In genomic region chr21:42684109-42684916, GRCh38 we compare ENCODE assay signal across 9 cellular contexts. TPM values are rescaled to one million over a fixed set of nuclear protein-coding genes. Genes with fewer than 3 reads are reported as not detected.
DNase-seq lines count a peak whose midpoint lies in the region; ATAC-seq and TF ChIP-seq lines count a peak whose summit lies in the region.
"Had no signal": no experiment of that assay in that cellular context is flagged by ENCODE, and none has a peak within 500 bp of the region (broad histone marks: within the 10 kb centered on the region; RNA-seq: fewer than 3 reads in every experiment).

No MANE protein-coding gene starts in this region.

- H2BK5ac ChIP-seq in H9 (ENCODE audit: insufficient read length, low read length), result no peak overlapping the region

- WGBS in H9 (ENCODE audit: extremely low coverage, insufficient read length, low lambda C conversion rate), result no CpG with 5 or more reads among the region's 22 CpGs

- H3K4me3 ChIP-seq in ACC112 (ENCODE audit: low read depth, low read length) (peak overlapping the region; percentile 84), mucosa of descending colon (no peak overlapping the region)

- no peak overlapping the region for H3K23ac ChIP-seq in H9 (ENCODE audit: insufficient read length, low read depth, low read length)

- peak overlapping the region in 1 of 3 experiments; percentile 88; a peak in 2 of 7 replicates for H3K27ac Mint-ChIP-seq in H9

- H3K36me3 Mint-ChIP-seq in H9 (ENCODE audit: insufficient read depth in 1 of 3, low read depth in 3 of 3), result peaks cover 21 to 43% (median 28%) of the 10 kb centered on the region in 3 experiments

- H3K4ac ChIP-seq in H9 (ENCODE audit: low read depth, low read length), result no peak overlapping the region

- H2BK12ac ChIP-seq in H9 (ENCODE audit: insufficient read length, low read depth, low read length), result no peak overlapping the region

- H3K79me2 ChIP-seq in ACC112 (ENCODE audit: control insufficient read depth, insufficient read depth, low read length, unreplicated experiment) (no peaks in the 10 kb centered on the region), H9 (ENCODE audit: insufficient read depth, low read length) (no peaks in the 10 kb centered on the region)

- H3K18ac ChIP-seq in H9 (ENCODE audit: insufficient read length, low read depth, low read length), result no peak overlapping the region

- H3K27me3 ChIP-seq in ACC112 (ENCODE audit: insufficient read depth, low read length) (peaks cover 21% of the 10 kb centered on the region), H9 (ENCODE audit: insufficient read depth, low read length) (no peaks in the 10 kb centered on the region)

- no peaks in the 10 kb centered on the region for H3K9me3 Mint-ChIP-seq in H9

- no peak overlapping the region for H2BK15ac ChIP-seq in H9 (ENCODE audit: low read depth, low read length)

- peak; percentile 43 for DNase-seq in MV-4-11 (lab: John Stamatoyannopoulos, UW)
- peak; percentile 13 for DNase-seq in activated T-cell treated with anti-CD3 and anti-CD28 coated beads for 24 hours (ENCODE audit: low read depth)
- peak in 1 of 3 donors; percentile 54 for DNase-seq in mucosa of descending colon
- no peak for DNase-seq in H9
- DNase-seq: left ventricle myocardium inferior had no signal

- no peak overlapping the region for H3K14ac ChIP-seq in H9 (ENCODE audit: insufficient read depth, low read length)

- no peak overlapping the region for H4K91ac ChIP-seq in H9 (ENCODE audit: insufficient read length, low read depth, low read length)

- peak overlapping the region; percentile 31; the same call in 1 of the 2 replicates for H3K27ac ChIP-seq in ACC112 (ENCODE audit: low read depth, low read length)
- no peak overlapping the region for H3K27ac ChIP-seq in H9 (ENCODE audit: insufficient read length, low read depth, low read length)
- H3K27ac ChIP-seq: left ventricle myocardium inferior had no signal

- H2AK5ac ChIP-seq in H9 (ENCODE audit: insufficient read length, low read length), result no peak overlapping the region

- H3K4me2 ChIP-seq in H9 (ENCODE audit: insufficient read depth, insufficient read length, low read length), result no peak overlapping the region

- H3K23me2 ChIP-seq in H9 (ENCODE audit: insufficient read length, low read depth, low read length, poor library complexity, severe bottlenecking), result no peaks in the 10 kb centered on the region

- ATAC-seq in mucosa of descending colon (peak; percentile 41), GM18907 (IDR thresholded peaks at IDR 0.05; ENCODE audit: unreplicated experiment) (no peak), GM18909 (IDR thresholded peaks at IDR 0.05; ENCODE audit: poor library complexity, unreplicated experiment) (no peak), GM21515 (IDR thresholded peaks at IDR 0.05; ENCODE audit: unreplicated experiment) (no peak)

- intact Hi-C loops in mucosa of descending colon (cut with DNase I, micrococcal nuclease), result no loop called here

- H2AFZ ChIP-seq in ACC112 (ENCODE audit: low read length, unreplicated experiment) (no peak overlapping the region), H9 (ENCODE audit: low read length) (no peak overlapping the region)

- H3T11ph ChIP-seq in H9 (ENCODE audit: low read length), result no peak overlapping the region

- H3K4me1 ChIP-seq in ACC112 (ENCODE audit: control insufficient read depth, insufficient read depth, low read length, unreplicated experiment) (peaks cover 10% of the 10 kb centered on the region), mucosa of descending colon (ENCODE audit: low read depth) (no peaks in the 10 kb centered on the region), H9 (ENCODE audit: insufficient read depth, low read length) (no peaks in the 10 kb centered on the region)

- H3K36me3 ChIP-seq in ACC112 (ENCODE audit: insufficient read depth, low read length) (no peaks in the 10 kb centered on the region), mucosa of descending colon (ENCODE audit: low read depth) (no peaks in the 10 kb centered on the region)
- H3K36me3 ChIP-seq: left ventricle myocardium inferior had no signal

- H3K79me1 ChIP-seq in H9 (ENCODE audit: insufficient read depth, low read depth, low read length, poor library complexity, severe bottlenecking), result no peaks in the 10 kb centered on the region

- no peak overlapping the region for H3K9ac ChIP-seq in H9 (ENCODE audit: extremely low read depth, insufficient read length, low read length)

- H3K4me3 Mint-ChIP-seq in H9, result no peak overlapping the region

- H4K8ac ChIP-seq in H9 (replicated peaks; ENCODE audit: insufficient read length, low read depth, low read length), result no peak overlapping the region

- no peak overlapping the region for H3K56ac ChIP-seq in H9 (ENCODE audit: insufficient read length, low read depth, low read length)

- TF ChIP-seq CTCF in mucosa of descending colon (IDR thresholded peaks at IDR 0.05) (no peak), H9 (conservative IDR thresholded peaks at IDR 0.05) (no peak)

- no peak overlapping the region for H2BK120ac ChIP-seq in H9 (ENCODE audit: low read depth, low read length, poor library complexity, severe bottlenecking)

- H3K9me3 ChIP-seq in mucosa of descending colon (no peaks in the 10 kb centered on the region), H9 (ENCODE audit: control insufficient read depth, low read depth, low read length) (no peaks in the 10 kb centered on the region)
- H3K9me3 ChIP-seq: left ventricle myocardium inferior had no signal

- H4K20me1 ChIP-seq in H9 (ENCODE audit: control insufficient read depth, insufficient read depth, insufficient read length), result no peaks in the 10 kb centered on the region

- no peaks in the 10 kb centered on the region for H3K27me3 Mint-ChIP-seq in H9 (ENCODE audit: low read depth)

- H3K4me1 Mint-ChIP-seq in H9, result peaks cover 6 to 12% of the 10 kb centered on the region in 2 experiments; a peak in 3 of 4 replicates

- H2BK20ac ChIP-seq in H9 (ENCODE audit: low read depth, low read length, poor library complexity, severe bottlenecking), result no peak overlapping the region

- H4K5ac ChIP-seq in H9 (ENCODE audit: insufficient read length, low read depth, low read length), result no peak overlapping the region

RNA-seq across cellular contexts. Expression of gene PDE9A, which starts 30.9 kb away (rescaled TPM):
- 100 to 1,000 TPM in 2 of 3 donors, 10 to 100 TPM in 1; 98.4 to 200 (median 167) TPM for total RNA-seq in mucosa of descending colon
- total RNA-seq in H9 (2021), result 28.2 and 31.9 TPM in 2 replicates
